ENCODE assay signal across 8 cellular contexts in the genomic region with DNA sequence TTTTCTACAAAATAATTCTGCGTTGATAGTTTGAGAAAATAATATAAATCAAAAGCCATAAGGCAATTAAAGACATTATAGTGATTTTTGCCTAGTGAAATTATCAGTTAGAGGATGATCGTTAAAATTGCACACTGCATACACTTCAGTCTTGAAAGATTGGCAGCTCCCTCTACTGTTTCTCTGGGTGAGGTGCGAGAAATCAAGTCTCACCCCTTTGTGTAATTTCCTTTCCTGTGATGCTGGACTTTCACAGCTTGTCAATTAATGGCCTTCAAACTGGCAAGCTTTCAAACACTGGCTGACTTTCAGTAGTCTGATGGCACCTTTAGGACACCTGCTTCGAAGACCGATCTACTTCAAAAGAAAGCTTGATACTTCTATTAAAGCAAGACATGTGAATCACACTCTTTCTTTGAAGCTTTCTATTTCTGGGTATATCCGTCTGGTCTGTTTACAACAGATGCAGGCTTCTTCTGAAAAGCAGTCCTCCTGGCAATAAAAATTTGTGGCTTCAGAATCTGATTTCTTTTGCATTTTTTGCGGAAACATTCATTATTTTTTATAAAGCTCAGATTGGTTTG.
DNase-seq lines count a peak whose midpoint lies in the region; ATAC-seq, FAIRE-seq and TF ChIP-seq lines count a peak whose summit lies in the region.

No MANE protein-coding gene starts in this region.

- H3K27ac ChIP-seq in HL-60 (replicated peaks) (no peak overlapping the region), ascending aorta (no peak overlapping the region)

- no peaks in the 10 kb centered on the region for H3K27me3 ChIP-seq in HL-60 (ENCODE audit: insufficient read depth, poor library complexity, severe bottlenecking)
- H3K27me3 ChIP-seq in ascending aorta: no peaks in the 10 kb centered on the region

- H3K4me3 ChIP-seq in HL-60 (replicated peaks; ENCODE audit: insufficient read depth, low read length) (no peak overlapping the region), ascending aorta (no peak overlapping the region)

- TF ChIP-seq CTCF in D721Med (IDR thresholded peaks at IDR 0.05; ENCODE audit: insufficient read depth, missing control alignments) (peak; percentile 77), HL-60 (IDR thresholded peaks at IDR 0.05; ENCODE audit: insufficient read depth, low read length) (peak; percentile 12), ascending aorta (IDR thresholded peaks at IDR 0.05) (peak in 1 of 3 experiments; percentile 8)

- H3K36me3 ChIP-seq in ascending aorta: no peaks in the 10 kb centered on the region

- H3K4me1 ChIP-seq in ascending aorta: no peaks in the 10 kb centered on the region

- no peaks in the 10 kb centered on the region for H3K9me3 ChIP-seq in ascending aorta

- no peak for ATAC-seq in HG02763 (IDR thresholded peaks at IDR 0.05; ENCODE audit: unreplicated experiment)

- intact Hi-C loops in ascending aorta (cut with DNase I): no loop called here

- DNase-seq in D721Med (ENCODE audit: insufficient read length, low spot score): no peak
- DNase-seq in HL-60 (ENCODE audit: low read depth in 1 of 2, low spot score in 1 of 2): peak in 1 of 2 experiments; percentile 2
- DNase-seq in RKO (ENCODE audit: low spot score): peak; percentile 50
- DNase-seq in inferior parietal cortex (ENCODE audit: extremely low spot score): peak; percentile 74
- no peak for DNase-seq in NCI-H226
- no peak for DNase-seq in ascending aorta (ENCODE audit: low spot score in 2 of 2)
- DNase-seq in stimulated activated CD4-positive, alpha-beta T cell treated with anti-CD3 and anti-CD28 coated beads, Interleukin-1b, Interleukin-23, amount 100 ng/mL, for 48 hours: no peak

- FAIRE-seq in D721Med (lab: Jason Lieb, UNC): peak; percentile 41

Comparison
In these comparisons a context has a peak if more than half of its experiments do, and no peak if none do; other contexts are left out.
1. DNase-seq: peak in RKO (single experiment) and inferior parietal cortex (single experiment); none in D721Med (single experiment), NCI-H226 (single experiment), ascending aorta (0 of 2) and stimulated activated CD4-positive, alpha-beta T cell treated with anti-CD3 and anti-CD28 coated beads, Interleukin-1b, Interleukin-23, amount 100 ng/mL, for 48 hours (single experiment).